9 cellular contexts compared by ENCODE assay signal in the genomic region with DNA sequence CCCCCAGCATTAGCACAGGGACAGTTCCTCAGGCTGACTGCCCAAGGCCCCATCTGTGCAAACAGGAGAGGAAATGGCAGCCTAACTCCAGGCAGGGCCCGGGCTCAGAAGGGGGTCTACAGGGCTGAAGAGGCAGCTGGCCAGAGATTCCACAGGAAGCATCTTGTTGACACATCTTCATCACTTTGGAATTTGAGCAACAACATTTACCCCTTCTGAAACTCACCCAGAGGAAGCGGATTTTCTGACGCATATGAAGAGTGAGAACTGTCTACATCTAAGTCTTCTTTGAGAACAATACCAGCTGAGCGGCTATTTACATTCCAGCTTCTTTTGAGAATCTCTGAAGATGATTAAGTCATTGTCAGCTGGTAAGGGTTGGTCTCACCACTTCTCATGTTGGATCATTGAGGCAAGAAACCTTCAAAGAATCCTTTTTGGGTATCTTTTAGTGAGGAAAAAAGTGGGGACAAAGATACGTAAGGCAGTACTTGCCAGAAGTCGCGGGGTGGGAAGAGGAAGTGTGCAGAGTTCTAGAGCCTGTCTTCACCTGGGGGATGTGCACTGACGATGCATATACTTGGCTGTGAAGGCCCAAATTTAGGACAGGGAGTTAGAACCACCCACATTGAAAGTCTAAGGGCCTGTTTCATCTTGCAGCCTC. TPM values are rescaled to one million over a fixed set of nuclear protein-coding genes. Genes with fewer than 3 reads are reported as not detected.
DNase-seq lines count a peak whose midpoint lies in the region; ATAC-seq and TF ChIP-seq lines count a peak whose summit lies in the region.
"Had no signal": no experiment of that assay in that cellular context is flagged by ENCODE, and none has a peak within 500 bp of the region (broad histone marks: within the 10 kb centered on the region; RNA-seq: fewer than 3 reads in every experiment).

No MANE protein-coding gene starts in this region.

- no peak overlapping the region for H3K27ac Mint-ChIP-seq in GM23338
- H3K27ac Mint-ChIP-seq: natural killer cell treated with Interleukin-12 subunit alpha and Interleukin-12 subunit beta and Interleukin-15 and Interleukin-18, amount 100 ng/mL, for 72 hours had no signal

- H3K9ac ChIP-seq in Karpas-422 (ENCODE audit: low read length) = no peak overlapping the region

- H3K27me3 Mint-ChIP-seq in GM23338 (ENCODE audit: insufficient read depth, low read depth, poor library complexity) = peaks cover 2% of the 10 kb centered on the region
- H3K27me3 Mint-ChIP-seq: natural killer cell treated with Interleukin-12 subunit alpha and Interleukin-12 subunit beta and Interleukin-15 and Interleukin-18, amount 100 ng/mL, for 72 hours had no signal

- 89% methylated on average over 8 of the region's 8 CpGs for WGBS in hepatocyte (ENCODE audit: low lambda C conversion rate, missing lambda C conversion rate)

- H3K27ac ChIP-seq in GM23338 (ENCODE audit: low read depth) = no peak overlapping the region
- H3K27ac ChIP-seq in hepatocyte = no peak overlapping the region
- no peak overlapping the region for H3K27ac ChIP-seq in Karpas-422 (ENCODE audit: low read length)

- peaks cover 29% of the 10 kb centered on the region for H3K4me1 Mint-ChIP-seq in GM23338

- H3K4me2 ChIP-seq in GM23338 (no peak overlapping the region), hepatocyte (no peak overlapping the region), Karpas-422 (ENCODE audit: low read depth, low read length, poor library complexity, severe bottlenecking) (no peak overlapping the region)

- no peaks in the 10 kb centered on the region; the same call in 2 of the 3 replicates for H3K36me3 Mint-ChIP-seq in GM23338 (ENCODE audit: low read depth)
- H3K36me3 Mint-ChIP-seq: natural killer cell treated with Interleukin-12 subunit alpha and Interleukin-12 subunit beta and Interleukin-15 and Interleukin-18, amount 100 ng/mL, for 72 hours had no signal

- no peaks in the 10 kb centered on the region for H3K36me3 ChIP-seq in GM23338 (ENCODE audit: insufficient read depth)
- H3K36me3 ChIP-seq in hepatocyte (replicated peaks; ENCODE audit: insufficient read depth, low read depth) = no peaks in the 10 kb centered on the region
- no peaks in the 10 kb centered on the region for H3K36me3 ChIP-seq in Karpas-422 (ENCODE audit: insufficient read depth, low read length)

- H3F3A ChIP-seq in GM23338 (replicated peaks; ENCODE audit: low read depth) = no peaks in the 10 kb centered on the region

- H3K27me3 ChIP-seq in GM23338 (ENCODE audit: insufficient read depth) (no peaks in the 10 kb centered on the region), hepatocyte (no peaks in the 10 kb centered on the region), Karpas-422 (ENCODE audit: low read length) (no peaks in the 10 kb centered on the region)

- peak; percentile 40 for DNase-seq in GM23338 (ENCODE audit: low spot score)
- DNase-seq in NCI-H69 (lab: John Stamatoyannopoulos, UW) = peak; percentile 87
- peak; percentile 72 for DNase-seq in foreskin melanocyte
- DNase-seq in hepatocyte (ENCODE audit: low spot score) = no peak
- DNase-seq in activated CD4-positive, alpha-beta T cell treated with anti-CD3 and anti-CD28 coated beads, Interleukin-2, amount 50 U/mL, for 4 hours = no peak
- no peak for DNase-seq in stimulated activated CD4-positive, alpha-beta T cell treated with anti-CD3 and anti-CD28 coated beads, Interleukin-12 subunit alpha, Interleukin-12 subunit beta, amount 100 ng/mL, for 4 hours
- no peak for DNase-seq in Karpas-422

- no peak overlapping the region for H2AFZ ChIP-seq in GM23338
- no peak overlapping the region for H2AFZ ChIP-seq in hepatocyte
- no peak overlapping the region for H2AFZ ChIP-seq in Karpas-422 (ENCODE audit: low read length)

- TF ChIP-seq CTCF in GM23338 (conservative IDR thresholded peaks at IDR 0.05; ENCODE audit: low read depth in 2 of 2) (no peak), hepatocyte (IDR thresholded peaks at IDR 0.05; ENCODE audit: poor library complexity) (no peak)

- H3K9me2 ChIP-seq in GM23338 (ENCODE audit: insufficient read depth) = no peaks in the 10 kb centered on the region
- H3K9me2 ChIP-seq in hepatocyte (replicated peaks; ENCODE audit: insufficient read depth) = no peaks in the 10 kb centered on the region
- no peaks in the 10 kb centered on the region for H3K9me2 ChIP-seq in Karpas-422 (replicated peaks; ENCODE audit: insufficient read depth, low read length)

- H3K4me3 ChIP-seq in GM23338 (no peak overlapping the region), hepatocyte (no peak overlapping the region), Karpas-422 (ENCODE audit: low read length) (no peak overlapping the region)

- H3K79me2 ChIP-seq in GM23338 (replicated peaks; ENCODE audit: insufficient read depth) (no peaks in the 10 kb centered on the region), hepatocyte (no peaks in the 10 kb centered on the region), Karpas-422 (ENCODE audit: low read length) (no peaks in the 10 kb centered on the region)

- no peaks in the 10 kb centered on the region for H3K9me3 ChIP-seq in hepatocyte (ENCODE audit: low read depth)
- no peaks in the 10 kb centered on the region for H3K9me3 ChIP-seq in Karpas-422 (ENCODE audit: low read length)

- H3K4me1 ChIP-seq in GM23338 (ENCODE audit: insufficient read depth) (peaks cover 10% of the 10 kb centered on the region), hepatocyte (ENCODE audit: insufficient read depth) (peaks cover 12% of the 10 kb centered on the region), Karpas-422 (ENCODE audit: low read length) (peaks cover 17% of the 10 kb centered on the region)

- no peak overlapping the region for H3K4me3 Mint-ChIP-seq in GM23338
- H3K4me3 Mint-ChIP-seq: natural killer cell treated with Interleukin-12 subunit alpha and Interleukin-12 subunit beta and Interleukin-15 and Interleukin-18, amount 100 ng/mL, for 72 hours had no signal

- ATAC-seq in GM18511 (IDR thresholded peaks at IDR 0.05; ENCODE audit: unreplicated experiment) = peak; percentile 62
- no peak; the same call in 2 of the 3 replicates for ATAC-seq in GM23338

- no peaks in the 10 kb centered on the region for H3K9me3 Mint-ChIP-seq in GM23338
- H3K9me3 Mint-ChIP-seq: natural killer cell treated with Interleukin-12 subunit alpha and Interleukin-12 subunit beta and Interleukin-15 and Interleukin-18, amount 100 ng/mL, for 72 hours had no signal

- H4K20me1 ChIP-seq in GM23338 (replicated peaks; ENCODE audit: insufficient read depth) = no peaks in the 10 kb centered on the region
- H4K20me1 ChIP-seq in hepatocyte (ENCODE audit: insufficient read depth, poor library complexity, severe bottlenecking) = no peaks in the 10 kb centered on the region
- no peaks in the 10 kb centered on the region for H4K20me1 ChIP-seq in Karpas-422 (ENCODE audit: insufficient read depth, low read depth, low read length)

TF ChIP-seq in GM23338, 12 proteins besides CTCF, POLR2A, EP300 and RAD21:
- TF ChIP-seq STAT1 (IDR thresholded peaks at IDR 0.05; ENCODE audit: unreplicated experiment) (no peak), CREB1 (CRISPR knock-in tag; IDR thresholded peaks at IDR 0.05; ENCODE audit: low read depth) (no peak), EZH2 (IDR thresholded peaks at IDR 0.05; ENCODE audit: low read depth, unreplicated experiment) (no peak), ZNF114 (CRISPR knock-in tag; IDR thresholded peaks at IDR 0.05) (no peak), POLR2AphosphoS5 (IDR thresholded peaks at IDR 0.05; ENCODE audit: low read depth) (no peak), JUNB (IDR thresholded peaks at IDR 0.05; ENCODE audit: unreplicated experiment) (no peak), ZNF331 (CRISPR knock-in tag; IDR thresholded peaks at IDR 0.05; ENCODE audit: low read depth) (no peak), NANOG (IDR thresholded peaks at IDR 0.05; ENCODE audit: borderline replicate concordance) (no peak)
- TF ChIP-seq, protein P1, sequence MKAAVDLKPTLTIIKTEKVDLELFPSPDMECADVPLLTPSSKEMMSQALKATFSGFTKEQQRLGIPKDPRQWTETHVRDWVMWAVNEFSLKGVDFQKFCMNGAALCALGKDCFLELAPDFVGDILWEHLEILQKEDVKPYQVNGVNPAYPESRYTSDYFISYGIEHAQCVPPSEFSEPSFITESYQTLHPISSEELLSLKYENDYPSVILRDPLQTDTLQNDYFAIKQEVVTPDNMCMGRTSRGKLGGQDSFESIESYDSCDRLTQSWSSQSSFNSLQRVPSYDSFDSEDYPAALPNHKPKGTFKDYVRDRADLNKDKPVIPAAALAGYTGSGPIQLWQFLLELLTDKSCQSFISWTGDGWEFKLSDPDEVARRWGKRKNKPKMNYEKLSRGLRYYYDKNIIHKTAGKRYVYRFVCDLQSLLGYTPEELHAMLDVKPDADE (IDR thresholded peaks at IDR 0.05) = no peak
TF ChIP-seq in GM23338: peak in this region for 0.

RNA-seq across cellular contexts. Expression of gene SRP14, which starts 25.4 kb away (rescaled TPM):
- total RNA-seq in GM23338 (2014; rRNA removed; shearing (Covaris generic)) = 249 and 294 TPM in 2 replicates
- polyA plus RNA-seq in GM23338 (2016; fragmentation: Nextera tagmentation; extraction: Ambion mirVana) (1,410 and 1,412 TPM in 2 replicates), hepatocyte (804 and 827 TPM in 2 replicates)
- total RNA-seq in hepatocyte = 219 and 274 TPM in 2 replicates
- total RNA-seq in Karpas-422 (2014; rRNA removed; shearing (Covaris generic); ENCODE audit: low replicate concordance) = 232 and 427 TPM in 2 replicates

RNA-seq across cellular contexts. Expression of gene BMF, which starts 44.3 kb away (rescaled TPM):
- total RNA-seq in GM23338 (2014; rRNA removed; shearing (Covaris generic)) = 16.0 and 20.3 TPM in 2 replicates
- polyA plus RNA-seq in GM23338 (2016; fragmentation: Nextera tagmentation; extraction: Ambion mirVana) (2.0 and 2.5 TPM in 2 replicates), hepatocyte (13.8 and 15.9 TPM in 2 replicates)
- 33.9 and 41.8 TPM in 2 replicates for total RNA-seq in hepatocyte
- total RNA-seq in Karpas-422 (2014; rRNA removed; shearing (Covaris generic); ENCODE audit: low replicate concordance) = 3.0 and 5.4 TPM in 2 replicates

Comparison
In these comparisons a context has a peak if more than half of its experiments do, and no peak if none do; other contexts are left out.
1. DNase-seq: peak in GM23338 (single experiment), NCI-H69 (single experiment) and foreskin melanocyte (single experiment); none in hepatocyte (single experiment), activated CD4-positive, alpha-beta T cell treated with anti-CD3 and anti-CD28 coated beads, Interleukin-2, amount 50 U/mL, for 4 hours (0 of 2), stimulated activated CD4-positive, alpha-beta T cell treated with anti-CD3 and anti-CD28 coated beads, Interleukin-12 subunit alpha, Interleukin-12 subunit beta, amount 100 ng/mL, for 4 hours (single experiment) and Karpas-422 (single experiment).